ENCODE assay signal across 8 cellular contexts in genomic region chr16:28212532-28212873, GRCh38. TPM values are rescaled to one million over a fixed set of nuclear protein-coding genes. Genes with fewer than 3 reads are reported as not detected.
DNase-seq lines count a peak whose midpoint lies in the region; ATAC-seq and TF ChIP-seq lines count a peak whose summit lies in the region.

No MANE protein-coding gene starts in this region.

- H3K4me1 ChIP-seq in right atrium auricular region (peaks cover 0 to 21% of the 10 kb centered on the region in 2 donors), lung (ENCODE audit: control insufficient read depth in 2 of 2, insufficient read depth in 2 of 2, low read length in 2 of 2) (peaks cover 5 to 9% of the 10 kb centered on the region in 2 donors)

- no peak for TF ChIP-seq CTCF in right atrium auricular region (IDR thresholded peaks at IDR 0.05)
- no peak for TF ChIP-seq CTCF in lung (IDR thresholded peaks at IDR 0.05; ENCODE audit: control extremely low read depth, extremely low read depth)

- 95 to 96% methylated on average over 4 of the region's 4 CpGs for WGBS in lung, 2 donors

- intact Hi-C loops in left cardiac atrium (cut with DNase I): no loop called here

- peak overlapping the region; percentile 54 to 81 for H3K4me3 ChIP-seq in right atrium auricular region
- peak overlapping the region; percentile 91 for H3K4me3 ChIP-seq in lung

- H3K9me3 ChIP-seq in right atrium auricular region (no peaks in the 10 kb centered on the region), lung (ENCODE audit: control insufficient read depth in 2 of 2, insufficient read depth in 1 of 2, low read length in 1 of 2) (no peaks in the 10 kb centered on the region)

- H3K27me3 ChIP-seq in right atrium auricular region (no peaks in the 10 kb centered on the region), lung (ENCODE audit: control insufficient read depth, insufficient read depth) (no peaks in the 10 kb centered on the region)

- DNase-seq in right atrium auricular region (ENCODE audit: low spot score): no peak
- DNase-seq in left cardiac atrium: no peak
- DNase-seq in lung (ENCODE audit: low spot score): no peak
- DNase-seq in activated CD4-positive, alpha-beta T cell treated with anti-CD3 and anti-CD28 coated beads, Interleukin-2, amount 50 U/mL, for 4 hours: no peak
- no peak for DNase-seq in NCI-H510A (lab: John Stamatoyannopoulos, UW)
- no peak for DNase-seq in NCI-H774 (lab: John Stamatoyannopoulos, UW)

- H3K27ac ChIP-seq in right atrium auricular region (peak overlapping the region; percentile 75 to 88), angular gyrus (ENCODE audit: low read depth, low read length) (peak overlapping the region; percentile 88), lung (ENCODE audit: low read depth in 1 of 2, low read length in 1 of 2) (no peak overlapping the region)

- peaks cover 4% of the 10 kb centered on the region for H3K36me3 ChIP-seq in right atrium auricular region
- peaks cover under 1 to 3% of the 10 kb centered on the region in 2 donors for H3K36me3 ChIP-seq in lung (ENCODE audit: control insufficient read depth in 2 of 2, insufficient read depth in 2 of 2, low read length in 2 of 2)

- ATAC-seq in left cardiac atrium: no peak
- no peak for ATAC-seq in lung (ENCODE audit: insufficient read depth, low FRiP score)
- ATAC-seq in HG03135 (IDR thresholded peaks at IDR 0.05; ENCODE audit: unreplicated experiment): no peak

RNA-seq across cellular contexts. Expression of gene XPO6, which starts 0.7 kb away (rescaled TPM):
- total RNA-seq in right atrium auricular region (10 to 100 TPM; 17.9 to 29.8 TPM), left cardiac atrium (10 to 100 TPM; 34.6 to 46.4 TPM), lung (100 to 1,000 TPM in 1 of 2 donors, 10 to 100 TPM in 1; 86.2 to 166 TPM)
- 100 to 1,000 TPM in 1 of 2 donors, 10 to 100 TPM in 1; 52.9 to 172 TPM for polyA plus RNA-seq in lung

Comparison
In these comparisons a context has a peak if more than half of its experiments do, and no peak if none do; other contexts are left out.
1. H3K27ac ChIP-seq: peak in right atrium auricular region (2 of 2) and angular gyrus (single experiment); none in lung (0 of 2).